ENCODE assay signal across 9 cellular contexts in genomic region chr11:13210424-13210823, GRCh38.
DNase-seq lines count a peak whose midpoint lies in the region; ATAC-seq, FAIRE-seq and TF ChIP-seq lines count a peak whose summit lies in the region.
"Had no signal": no experiment of that assay in that cellular context is flagged by ENCODE, and none has a peak within 500 bp of the region (broad histone marks: within the 10 kb centered on the region; RNA-seq: fewer than 3 reads in every experiment).

No MANE protein-coding gene starts in this region.

- H3K9ac ChIP-seq in IMR-90 (ENCODE audit: low read depth, low read length) (no peak overlapping the region), HepG2 (ENCODE audit: insufficient read depth, low read depth, low read length) (no peak overlapping the region)

- no peak overlapping the region for H3K27ac ChIP-seq in IMR-90 (ENCODE audit: insufficient read depth, low read length)
- H3K27ac ChIP-seq in OCI-LY7 (ENCODE audit: low read depth, low read length, poor library complexity, severe bottlenecking), result no peak overlapping the region
- H3K27ac ChIP-seq in HepG2 (ENCODE audit: extremely low read length, insufficient read depth, low read length), result no peak overlapping the region

- DNase-seq in DMS79 treated with DMSO at 0.1 percent for 48 hours (lab: John Stamatoyannopoulos, UW), result peak; percentile 79
- peak; percentile 84 for DNase-seq in IMR-90
- DNase-seq in OCI-LY7 (ENCODE audit: low spot score), result no peak
- DNase-seq in cerebellar cortex (ENCODE audit: low spot score), result peak; percentile 84
- peak; percentile 57 for DNase-seq in HepG2 (ENCODE audit: low spot score)
- peak; percentile 71 for DNase-seq in urothelium cell line (ENCODE audit: low spot score)

- BruUV-seq in IMR-90 (replicated peaks; lab: Mats Ljungman, UMichigan) (no TSS peak), OCI-LY7 (replicated peaks; lab: Mats Ljungman, UMichigan) (no TSS peak), HepG2 (replicated peaks; lab: Mats Ljungman, UMichigan) (no TSS peak)

- H2BK20ac ChIP-seq in IMR-90 (ENCODE audit: low read depth, low read length), result peak overlapping the region; percentile 93

- H3K79me1 ChIP-seq in IMR-90 (ENCODE audit: low read depth in 1 of 2, low read length in 2 of 2), result no peaks in the 10 kb centered on the region; a peak in 1 of 4 replicates

- H3K27me3 ChIP-seq in IMR-90 (ENCODE audit: control insufficient read depth, insufficient read depth, low read length) (no peaks in the 10 kb centered on the region), HepG2 (ENCODE audit: control insufficient read depth in 1 of 2, insufficient read depth in 2 of 2, low read length in 2 of 2) (peaks cover 0 to 20% of the 10 kb centered on the region in 2 experiments; a peak in 3 of 5 replicates)

- H2AK5ac ChIP-seq in IMR-90 (ENCODE audit: low read depth, low read length), result peak overlapping the region; percentile 78

- H3K9me2 ChIP-seq in OCI-LY7 (ENCODE audit: insufficient read depth, low read length), result no peaks in the 10 kb centered on the region

- no peaks in the 10 kb centered on the region for H3K79me2 ChIP-seq in OCI-LY7 (ENCODE audit: insufficient read depth, low read depth, low read length)
- H3K79me2 ChIP-seq in HepG2 (ENCODE audit: insufficient read depth, low read length), result no peaks in the 10 kb centered on the region

- WGBS in IMR-90 (ENCODE audit: extremely low coverage in 2 of 2, insufficient read length in 1 of 2), 2 experiments, result 40% methylated on average over 1 of the region's 1 CpG; no CpG with 5 or more reads in 1 of the 2 experiments
- 0% methylated on average over 1 of the region's 1 CpG for WGBS in HepG2 (ENCODE audit: low lambda C conversion rate)

- peak overlapping the region; percentile 42; the same call in 1 of the 2 replicates for H3K14ac ChIP-seq in IMR-90 (replicated peaks; ENCODE audit: low read depth, low read length)

- H4K8ac ChIP-seq in IMR-90 (ENCODE audit: low read depth in 2 of 2, low read length in 2 of 2), result peak overlapping the region in 1 of 2 experiments; percentile 77; a peak in 2 of 4 replicates

- peak overlapping the region; percentile 90 for H2BK120ac ChIP-seq in IMR-90 (ENCODE audit: low read depth, low read length)

- peak overlapping the region; percentile 79 for H2AK9ac ChIP-seq in IMR-90 (replicated peaks; ENCODE audit: low read depth, low read length, poor library complexity)

- in situ Hi-C loops in IMR-90 (cut with MboI; ENCODE audit: low sequenced_read_pairs) (no loop called here), HepG2 (cut with HindIII; ENCODE audit: extremely low pct_ligation_motif_present, low pct_unique_long_range_greater_than_20kb) (no loop called here)

- ATAC-seq in IMR-90 (ENCODE audit: low read depth), result peak; percentile 52
- peak; percentile 81 for ATAC-seq in HepG2
- no peak for ATAC-seq in GM19395 (IDR thresholded peaks at IDR 0.05; ENCODE audit: unreplicated experiment)
- no peak for ATAC-seq in GM18520 (IDR thresholded peaks at IDR 0.05; ENCODE audit: unreplicated experiment)

- peak; percentile 36 for FAIRE-seq in HepG2 (lab: Jason Lieb, UNC)
- FAIRE-seq in urothelium cell line (lab: Jason Lieb, UNC), result no peak
- FAIRE-seq: TTC549 had no signal

- no peak overlapping the region for H4K5ac ChIP-seq in IMR-90 (ENCODE audit: low read depth, low read length)

- peak overlapping the region; percentile 59 for H4K91ac ChIP-seq in IMR-90 (ENCODE audit: insufficient read depth, low read depth, low read length)

- TF ChIP-seq RAD21 in IMR-90 (IDR thresholded peaks at IDR 0.05; ENCODE audit: low read length) (peak; percentile 95), HepG2 (CRISPR knock-in tag; IDR thresholded peaks at IDR 0.05) (peak; percentile 46; the same call in 1 of the 2 replicates)

- H3K56ac ChIP-seq in IMR-90 (ENCODE audit: extremely low read depth, insufficient read depth, low read length), result no peak overlapping the region

- H3K4me2 ChIP-seq in IMR-90 (ENCODE audit: low read depth, low read length), result no peak overlapping the region
- H3K4me2 ChIP-seq in OCI-LY7 (ENCODE audit: low read length), result no peak overlapping the region
- no peak overlapping the region for H3K4me2 ChIP-seq in HepG2 (ENCODE audit: low read depth, low read length)

- TF ChIP-seq POLR2A in IMR-90 (IDR thresholded peaks at IDR 0.05; ENCODE audit: low read depth, low read length) (0 out of 2 replicates have a peak, but pooled peaks have one; percentile 26), HepG2 (IDR thresholded peaks at IDR 0.05; ENCODE audit: insufficient read depth in 1 of 2, low read depth in 2 of 2, low read length in 2 of 2) (no peak)

- H3K4me1 ChIP-seq in IMR-90 (ENCODE audit: control insufficient read depth, insufficient read depth, low read length), result peaks cover 20% of the 10 kb centered on the region
- H3K4me1 ChIP-seq in OCI-LY7 (ENCODE audit: insufficient read depth, low read length, poor library complexity, severe bottlenecking), result no peaks in the 10 kb centered on the region
- peaks cover 20% of the 10 kb centered on the region for H3K4me1 ChIP-seq in HepG2 (ENCODE audit: insufficient read depth, low read length)

- no peak overlapping the region for H3K4me3 ChIP-seq in IMR-90 (ENCODE audit: insufficient read depth, low read depth, low read length)
- no peak overlapping the region for H3K4me3 ChIP-seq in OCI-LY7 (ENCODE audit: low read depth, low read length, poor library complexity, severe bottlenecking)
- H3K4me3 ChIP-seq in HepG2 (replicated peaks in 1 of 3; ENCODE audit: insufficient read depth in 1 of 3, low read depth in 2 of 3, low read length in 3 of 3), result no peak overlapping the region

- H2BK5ac ChIP-seq in IMR-90 (ENCODE audit: low read depth, low read length, poor library complexity, severe bottlenecking), result no peak overlapping the region

- H3K23ac ChIP-seq in IMR-90 (ENCODE audit: low read depth, low read length), result 0 out of 2 replicates have a peak overlapping the region, but pooled peaks have one; percentile 61

- peak overlapping the region; percentile 77 for H2AFZ ChIP-seq in IMR-90 (replicated peaks; ENCODE audit: low read length, poor library complexity)
- H2AFZ ChIP-seq in OCI-LY7 (ENCODE audit: low read length), result no peak overlapping the region
- no peak overlapping the region for H2AFZ ChIP-seq in HepG2 (ENCODE audit: low read length)

- H3K9me3 ChIP-seq in IMR-90 (ENCODE audit: control insufficient read depth, insufficient read depth, low read length) (no peaks in the 10 kb centered on the region), OCI-LY7 (ENCODE audit: low read length) (no peaks in the 10 kb centered on the region), HepG2 (ENCODE audit: low read length) (no peaks in the 10 kb centered on the region)

- TF ChIP-seq CTCF in IMR-90 (conservative IDR thresholded peaks at IDR 0.05; ENCODE audit: low read depth, low read length), result peak; percentile 76
- TF ChIP-seq CTCF in OCI-LY7 (conservative IDR thresholded peaks at IDR 0.05; ENCODE audit: low read length), result peak; percentile 61
- peak; percentile 73 for TF ChIP-seq CTCF in HepG2 (CRISPR knock-in tag; IDR thresholded peaks at IDR 0.05)

- POLR2A ChIA-PET in IMR-90 (lab: Charles Lee; ENCODE audit: unreplicated experiment), result interaction anchor here (0.6 kb wide), 1 partner anchor 172 kb away, joined by 4 read pairs; no protein-coding TSS in a partner anchor
- POLR2A ChIA-PET in OCI-LY7 (lab: Charles Lee), result interaction anchor here (1.0 kb wide), 1 partner anchor 35 kb away, joined by 3 read pairs; no protein-coding TSS in a partner anchor
- POLR2A ChIA-PET in HepG2 (lab: Yijun Ruan, JAX), result no interaction called here

- H2BK15ac ChIP-seq in IMR-90 (ENCODE audit: low read depth, low read length), result peak overlapping the region; percentile 92; the same call in 2 of the 3 replicates

- peak overlapping the region; percentile 82 for H3K4ac ChIP-seq in IMR-90 (ENCODE audit: low read depth, low read length)

- CTCF ChIA-PET in IMR-90 (lab: Yijun Ruan, JAX), result interaction anchor here (0.5 to 3.6 kb wide), 20 partner anchors 11 to 1039 kb away, joined by 3 to 39 read pairs (median 4); no protein-coding TSS in a partner anchor
- CTCF ChIA-PET in OCI-LY7 (lab: Charles Lee; ENCODE audit: unreplicated experiment), result no interaction called here
- CTCF ChIA-PET in HepG2 (lab: Yijun Ruan, JAX; ENCODE audit: low intra/inter-chr PET ratio, low total read pairs), result interaction anchor here (1.5 to 2.1 kb wide), 4 partner anchors 29 to 174 kb away, joined by 5 to 16 read pairs (median 10); no protein-coding TSS in a partner anchor

- peaks cover 20% of the 10 kb centered on the region for H3K9me1 ChIP-seq in IMR-90 (ENCODE audit: insufficient read depth, low read length)

- intact Hi-C loops in IMR-90 (cut with micrococcal nuclease) (loop anchor here (1.0 to 2.0 kb wide), 3 partner anchors 124 to 174 kb away; no protein-coding TSS in a partner anchor), OCI-LY7 (cut with micrococcal nuclease; ENCODE audit: unreplicated experiment) (no loop called here), HepG2 (cut with micrococcal nuclease; ENCODE audit: unreplicated experiment) (loop anchor here (1.0 to 10.0 kb wide), 5 partner anchors 29 to 254 kb away; partner anchors contain the start of gene BTBD10)

- H3K18ac ChIP-seq in IMR-90 (ENCODE audit: low read depth, low read length), result no peak overlapping the region

- H4K20me1 ChIP-seq in IMR-90 (ENCODE audit: insufficient read depth, low read length), result no peaks in the 10 kb centered on the region
- H4K20me1 ChIP-seq in OCI-LY7 (ENCODE audit: insufficient read depth, low read length), result no peaks in the 10 kb centered on the region
- H4K20me1 ChIP-seq in HepG2 (ENCODE audit: insufficient read depth, low read length), result no peaks in the 10 kb centered on the region

- TF ChIP-seq EP300 in HepG2 (IDR thresholded peaks at IDR 0.05; ENCODE audit: low read depth in 2 of 2, low read length in 2 of 2) (no peak), HepG2 (CRISPR knock-in tag; IDR thresholded peaks at IDR 0.05; ENCODE audit: borderline replicate concordance) (no peak)

- dilution Hi-C loops in IMR-90 (cut with HindIII; ENCODE audit: low sequenced_read_pairs, unreplicated experiment), result no loop called here

- H3K36me3 ChIP-seq in IMR-90 (ENCODE audit: control insufficient read depth, insufficient read depth, low read length) (no peaks in the 10 kb centered on the region), OCI-LY7 (ENCODE audit: insufficient read depth, low read length) (no peaks in the 10 kb centered on the region), HepG2 (replicated peaks in 1 of 2; ENCODE audit: control insufficient read depth in 1 of 2, insufficient read depth in 2 of 2, low read length in 2 of 2) (no peaks in the 10 kb centered on the region)

TF ChIP-seq in IMR-90, 13 proteins besides CTCF, POLR2A, EP300 and RAD21:
- TF ChIP-seq SMC3 (IDR thresholded peaks at IDR 0.05; ENCODE audit: low read depth, low read length) (peak; percentile 95), RCOR1 (IDR thresholded peaks at IDR 0.05; ENCODE audit: insufficient replicate concordance, low read length) (no peak)

TF ChIP-seq in HepG2, 621 proteins besides CTCF, POLR2A, EP300 and RAD21:
- TF ChIP-seq STAG1 (CRISPR knock-in tag; IDR thresholded peaks at IDR 0.05) (peak; percentile 83), ZNF547 (CRISPR knock-in tag; IDR thresholded peaks at IDR 0.05) (no peak), SMC3 (IDR thresholded peaks at IDR 0.05; ENCODE audit: low read length) (peak; percentile 73; the same call in 1 of the 2 replicates)
TF ChIP-seq in HepG2: peak in this region for 2.

Comparison
In these comparisons a context has a peak if more than half of its experiments do, and no peak if none do; other contexts are left out.
1. ATAC-seq: peak in IMR-90 (single experiment) and HepG2 (single experiment); none in GM19395 (single experiment) and GM18520 (single experiment).
2. Peak in every context shown above with its lines, with median percentiles within 50 percentile points of each other: CTCF ChIP-seq.